ENCODE assay signal across 1 cellular context in genomic region chr4:2468464-2469191, GRCh38.
TF ChIP-seq lines count a peak whose summit lies in the region.

RNF4 (plus strand) TSS chr4:2469106; CDS start chr4:2490494, 21,388 bp downstream.

TF ChIP-seq in GM12878, 131 proteins besides CTCF, POLR2A, EP300 and RAD21 (continued from another document and continues in another):
- TF ChIP-seq, protein P1, sequence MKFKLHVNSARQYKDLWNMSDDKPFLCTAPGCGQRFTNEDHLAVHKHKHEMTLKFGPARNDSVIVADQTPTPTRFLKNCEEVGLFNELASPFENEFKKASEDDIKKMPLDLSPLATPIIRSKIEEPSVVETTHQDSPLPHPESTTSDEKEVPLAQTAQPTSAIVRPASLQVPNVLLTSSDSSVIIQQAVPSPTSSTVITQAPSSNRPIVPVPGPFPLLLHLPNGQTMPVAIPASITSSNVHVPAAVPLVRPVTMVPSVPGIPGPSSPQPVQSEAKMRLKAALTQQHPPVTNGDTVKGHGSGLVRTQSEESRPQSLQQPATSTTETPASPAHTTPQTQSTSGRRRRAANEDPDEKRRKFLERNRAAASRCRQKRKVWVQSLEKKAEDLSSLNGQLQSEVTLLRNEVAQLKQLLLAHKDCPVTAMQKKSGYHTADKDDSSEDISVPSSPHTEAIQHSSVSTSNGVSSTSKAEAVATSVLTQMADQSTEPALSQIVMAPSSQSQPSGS (IDR thresholded peaks at IDR 0.05; ENCODE audit: low read length), result no peak
- TF ChIP-seq, protein P2, sequence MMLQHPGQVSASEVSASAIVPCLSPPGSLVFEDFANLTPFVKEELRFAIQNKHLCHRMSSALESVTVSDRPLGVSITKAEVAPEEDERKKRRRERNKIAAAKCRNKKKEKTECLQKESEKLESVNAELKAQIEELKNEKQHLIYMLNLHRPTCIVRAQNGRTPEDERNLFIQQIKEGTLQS (IDR thresholded peaks at IDR 0.05; ENCODE audit: borderline replicate concordance, extremely low read depth, low read depth, low read length), result no peak
- TF ChIP-seq CBX5 (IDR thresholded peaks at IDR 0.05; ENCODE audit: low read depth) (no peak), SREBF2 (IDR thresholded peaks at IDR 0.05; ENCODE audit: low read length) (no peak), ETV6 (conservative IDR thresholded peaks at IDR 0.05 in 1 of 2, IDR thresholded peaks at IDR 0.05 in 1 of 2; ENCODE audit: borderline replicate concordance in 1 of 2, low read depth in 1 of 2) (0 out of 4 replicates have a peak, but pooled peaks of 1 of the 2 experiments have one; percentile 4), TCF7 (IDR thresholded peaks at IDR 0.05; ENCODE audit: borderline replicate concordance) (no peak), NRF1 (conservative IDR thresholded peaks at IDR 0.05; ENCODE audit: low read depth, low read length) (no peak), NKRF (conservative IDR thresholded peaks at IDR 0.05) (peak; percentile 85), ZZZ3 (IDR thresholded peaks at IDR 0.05; ENCODE audit: control insufficient read depth, insufficient read length, low read depth) (no peak), RCOR1 (conservative IDR thresholded peaks at IDR 0.05; ENCODE audit: low read depth, low read length) (no peak), SP1 (IDR thresholded peaks at IDR 0.05; ENCODE audit: low read depth, low read length) (peak; percentile 80), RELA (IDR thresholded peaks at IDR 0.05; ENCODE audit: borderline replicate concordance, partially characterized antibody) (no peak), IRF3 (IDR thresholded peaks at IDR 0.05) (no peak), NFYA (IDR thresholded peaks at IDR 0.05; ENCODE audit: borderline replicate concordance, low read depth, low read length) (no peak), RFX5 (IDR thresholded peaks at IDR 0.05; ENCODE audit: low read depth, low read length) (0 out of 2 replicates have a peak, but pooled peaks have one; percentile 26), HSF1 (IDR thresholded peaks at IDR 0.05; ENCODE audit: low read depth, low read length) (no peak), MYB (IDR thresholded peaks at IDR 0.05; ENCODE audit: borderline replicate concordance, low read depth, low read length) (no peak), RB1 (IDR thresholded peaks at IDR 0.05; ENCODE audit: borderline replicate concordance) (peak; percentile 44; the same call in 1 of the 2 replicates), BRCA1 (IDR thresholded peaks at IDR 0.05; ENCODE audit: low read depth, low read length) (no peak), KAT2A (conservative IDR thresholded peaks at IDR 0.05; ENCODE audit: control insufficient read depth, low read depth, low read length) (no peak), GATAD2B (conservative IDR thresholded peaks at IDR 0.05; ENCODE audit: low read depth) (no peak; the same call in none of the 2 replicates), POLR2AphosphoS5 (IDR thresholded peaks at IDR 0.05; ENCODE audit: low read length) (peak; percentile 96), YY1 (IDR thresholded peaks at IDR 0.05; ENCODE audit: low read depth, low read length) (peak; percentile 75), REST (IDR thresholded peaks at IDR 0.05; ENCODE audit: low read depth, low read length) (no peak), BACH1 (IDR thresholded peaks at IDR 0.05; ENCODE audit: borderline replicate concordance) (peak; percentile 32; the same call in 1 of the 2 replicates), STAT3 (IDR thresholded peaks at IDR 0.05; ENCODE audit: low read depth, low read length) (no peak), FOS (IDR thresholded peaks at IDR 0.05; ENCODE audit: borderline replicate concordance, extremely low read depth, insufficient read length) (peak; percentile 10), CREB1 (IDR thresholded peaks at IDR 0.05; ENCODE audit: low read depth) (peak; percentile 82), SMARCA5 (IDR thresholded peaks at IDR 0.05) (no peak), RUNX3 (IDR thresholded peaks at IDR 0.05; ENCODE audit: low read length) (peak; percentile 68), ZNF687 (IDR thresholded peaks at IDR 0.05) (peak; percentile 74), YBX1 (IDR thresholded peaks at IDR 0.05) (no peak), GABPA (IDR thresholded peaks at IDR 0.05; ENCODE audit: low read depth) (peak; percentile 92), KLF5 (IDR thresholded peaks at IDR 0.05; ENCODE audit: partially characterized antibody) (peak; percentile 35)
- TF ChIP-seq, protein P3, sequence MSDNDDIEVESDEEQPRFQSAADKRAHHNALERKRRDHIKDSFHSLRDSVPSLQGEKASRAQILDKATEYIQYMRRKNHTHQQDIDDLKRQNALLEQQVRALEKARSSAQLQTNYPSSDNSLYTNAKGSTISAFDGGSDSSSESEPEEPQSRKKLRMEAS (IDR thresholded peaks at IDR 0.05; ENCODE audit: low read depth, low read length), result no peak; the same call in none of the 2 replicates
- TF ChIP-seq, protein P4, sequence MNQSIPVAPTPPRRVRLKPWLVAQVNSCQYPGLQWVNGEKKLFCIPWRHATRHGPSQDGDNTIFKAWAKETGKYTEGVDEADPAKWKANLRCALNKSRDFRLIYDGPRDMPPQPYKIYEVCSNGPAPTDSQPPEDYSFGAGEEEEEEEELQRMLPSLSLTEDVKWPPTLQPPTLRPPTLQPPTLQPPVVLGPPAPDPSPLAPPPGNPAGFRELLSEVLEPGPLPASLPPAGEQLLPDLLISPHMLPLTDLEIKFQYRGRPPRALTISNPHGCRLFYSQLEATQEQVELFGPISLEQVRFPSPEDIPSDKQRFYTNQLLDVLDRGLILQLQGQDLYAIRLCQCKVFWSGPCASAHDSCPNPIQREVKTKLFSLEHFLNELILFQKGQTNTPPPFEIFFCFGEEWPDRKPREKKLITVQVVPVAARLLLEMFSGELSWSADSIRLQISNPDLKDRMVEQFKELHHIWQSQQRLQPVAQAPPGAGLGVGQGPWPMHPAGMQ (IDR thresholded peaks at IDR 0.05; ENCODE audit: borderline replicate concordance), result no peak
- TF ChIP-seq, protein P5, sequence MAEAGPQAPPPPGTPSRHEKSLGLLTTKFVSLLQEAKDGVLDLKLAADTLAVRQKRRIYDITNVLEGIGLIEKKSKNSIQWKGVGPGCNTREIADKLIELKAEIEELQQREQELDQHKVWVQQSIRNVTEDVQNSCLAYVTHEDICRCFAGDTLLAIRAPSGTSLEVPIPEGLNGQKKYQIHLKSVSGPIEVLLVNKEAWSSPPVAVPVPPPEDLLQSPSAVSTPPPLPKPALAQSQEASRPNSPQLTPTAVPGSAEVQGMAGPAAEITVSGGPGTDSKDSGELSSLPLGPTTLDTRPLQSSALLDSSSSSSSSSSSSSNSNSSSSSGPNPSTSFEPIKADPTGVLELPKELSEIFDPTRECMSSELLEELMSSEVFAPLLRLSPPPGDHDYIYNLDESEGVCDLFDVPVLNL (IDR thresholded peaks at IDR 0.05; ENCODE audit: low read depth, low read length), result no peak
- TF ChIP-seq, protein P6, sequence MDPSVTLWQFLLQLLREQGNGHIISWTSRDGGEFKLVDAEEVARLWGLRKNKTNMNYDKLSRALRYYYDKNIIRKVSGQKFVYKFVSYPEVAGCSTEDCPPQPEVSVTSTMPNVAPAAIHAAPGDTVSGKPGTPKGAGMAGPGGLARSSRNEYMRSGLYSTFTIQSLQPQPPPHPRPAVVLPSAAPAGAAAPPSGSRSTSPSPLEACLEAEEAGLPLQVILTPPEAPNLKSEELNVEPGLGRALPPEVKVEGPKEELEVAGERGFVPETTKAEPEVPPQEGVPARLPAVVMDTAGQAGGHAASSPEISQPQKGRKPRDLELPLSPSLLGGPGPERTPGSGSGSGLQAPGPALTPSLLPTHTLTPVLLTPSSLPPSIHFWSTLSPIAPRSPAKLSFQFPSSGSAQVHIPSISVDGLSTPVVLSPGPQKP (IDR thresholded peaks at IDR 0.05; ENCODE audit: low read depth, low read length), result no peak
